12 cellular contexts compared by ENCODE assay signal in genomic region chr9:15430920-15431844, GRCh38. TPM values are rescaled to one million over a fixed set of nuclear protein-coding genes. Genes with fewer than 3 reads are reported as not detected.
DNase-seq lines count a peak whose midpoint lies in the region; ATAC-seq, FAIRE-seq and TF ChIP-seq lines count a peak whose summit lies in the region.
"Had no signal": no experiment of that assay in that cellular context is flagged by ENCODE, and none has a peak within 500 bp of the region (broad histone marks: within the 10 kb centered on the region; RNA-seq: fewer than 3 reads in every experiment).

No MANE protein-coding gene starts in this region.

- no peak for TF ChIP-seq RAD21 in A549 (conservative IDR thresholded peaks at IDR 0.05 in 1 of 2, IDR thresholded peaks at IDR 0.05 in 1 of 2)

- H3K36me3 ChIP-seq in GM23338 (ENCODE audit: insufficient read depth) (peaks cover 14% of the 10 kb centered on the region), esophagus muscularis mucosa (peaks cover 6 to 41% (median 15%) of the 10 kb centered on the region in 4 donors)

- no peak overlapping the region for H3K4me3 Mint-ChIP-seq in GM23338
- no peak overlapping the region for H3K4me3 Mint-ChIP-seq in activated naive CD8-positive, alpha-beta T cell treated with anti-CD3 and anti-CD28 coated beads for 36 hours

- no peak overlapping the region for H3K27ac ChIP-seq in A549
- H3K27ac ChIP-seq in GM23338 (ENCODE audit: low read depth): peak overlapping the region; percentile 35; the same call in 1 of the 2 replicates
- no peak overlapping the region for H3K27ac ChIP-seq in esophagus muscularis mucosa (replicated peaks in 1 of 4)
- H3K27ac ChIP-seq: coronary artery, tibial artery had no signal

- H3K79me2 ChIP-seq in GM23338 (replicated peaks; ENCODE audit: insufficient read depth): peaks cover 89% of the 10 kb centered on the region

- peaks cover 54% of the 10 kb centered on the region for H3K36me3 Mint-ChIP-seq in GM23338 (ENCODE audit: low read depth)
- H3K36me3 Mint-ChIP-seq in activated naive CD8-positive, alpha-beta T cell treated with anti-CD3 and anti-CD28 coated beads for 36 hours: peaks cover 43% of the 10 kb centered on the region

- H2AFZ ChIP-seq in GM23338: no peak overlapping the region

- WGBS in A549 (ENCODE audit: missing lambda C conversion rate): 71% methylated on average over 5 of the region's 5 CpGs
- WGBS in esophagus muscularis mucosa: 64% methylated on average over 5 of the region's 5 CpGs

- no peak for TF ChIP-seq CTCF in A549 (IDR thresholded peaks at IDR 0.05)
- TF ChIP-seq CTCF in GM23338 (conservative IDR thresholded peaks at IDR 0.05; ENCODE audit: low read depth in 2 of 2): no peak
- TF ChIP-seq CTCF in esophagus muscularis mucosa (IDR thresholded peaks at IDR 0.05): no peak

- H3K27me3 Mint-ChIP-seq in GM23338 (ENCODE audit: insufficient read depth, low read depth, poor library complexity): peaks cover 2% of the 10 kb centered on the region
- no peaks in the 10 kb centered on the region for H3K27me3 Mint-ChIP-seq in activated naive CD8-positive, alpha-beta T cell treated with anti-CD3 and anti-CD28 coated beads for 36 hours

- H3F3A ChIP-seq in GM23338 (replicated peaks; ENCODE audit: low read depth): no peaks in the 10 kb centered on the region

- CTCF ChIA-PET in A549 (lab: Yijun Ruan, JAX): no interaction called here

- TF ChIP-seq EP300 in A549 (IDR thresholded peaks at IDR 0.05) (no peak), esophagus muscularis mucosa (IDR thresholded peaks at IDR 0.05) (no peak)

- no peaks in the 10 kb centered on the region for H3K9me3 Mint-ChIP-seq in GM23338
- H3K9me3 Mint-ChIP-seq in activated naive CD8-positive, alpha-beta T cell treated with anti-CD3 and anti-CD28 coated beads for 36 hours: no peaks in the 10 kb centered on the region

- H3K4me1 ChIP-seq in A549: peaks cover 15% of the 10 kb centered on the region; the same call in 1 of the 3 replicates
- no peaks in the 10 kb centered on the region for H3K4me1 ChIP-seq in GM23338 (ENCODE audit: insufficient read depth)
- peaks cover 16 to 35% (median 21%) of the 10 kb centered on the region in 4 donors for H3K4me1 ChIP-seq in esophagus muscularis mucosa

- no peak for DNase-seq in A549 (ENCODE audit: low read depth in 1 of 2, low spot score in 1 of 2)
- DNase-seq in GM23338 (ENCODE audit: low spot score): peak; percentile 14
- DNase-seq in activated naive CD8-positive, alpha-beta T cell treated with anti-CD3 and anti-CD28 coated beads for 36 hours: no peak
- no peak for DNase-seq in left lobe of liver (ENCODE audit: low spot score)
- DNase-seq in hepatic stellate cell (ENCODE audit: low spot score): no peak
- no peak for DNase-seq in NCI-H524 treated with DMSO at 0.1 percent for 48 hours (lab: John Stamatoyannopoulos, UW)
- no peak for DNase-seq in esophagus muscularis mucosa (ENCODE audit: extremely low spot score)
- DNase-seq: NCI-H2171 treated with DMSO at 0.1 percent for 48 hours, tibial artery had no signal

- H3K4me3 ChIP-seq in A549 (no peak overlapping the region), GM23338 (no peak overlapping the region), esophagus muscularis mucosa (no peak overlapping the region)
- H3K4me3 ChIP-seq: coronary artery, tibial artery had no signal

- H4K20me1 ChIP-seq in GM23338 (replicated peaks; ENCODE audit: insufficient read depth): peaks cover 17% of the 10 kb centered on the region; the same call in 1 of the 2 replicates

- POLR2A ChIA-PET in A549 (lab: Yijun Ruan, JAX): no interaction called here

- FAIRE-seq in A549 (lab: Jason Lieb, UNC): no peak
- FAIRE-seq: GM18507 had no signal

- H3K27ac Mint-ChIP-seq in GM23338: peak overlapping the region; percentile 71
- H3K27ac Mint-ChIP-seq in activated naive CD8-positive, alpha-beta T cell treated with anti-CD3 and anti-CD28 coated beads for 36 hours: peak overlapping the region; percentile 31

- H3K9me3 ChIP-seq in A549: no peaks in the 10 kb centered on the region
- no peaks in the 10 kb centered on the region for H3K9me3 ChIP-seq in esophagus muscularis mucosa
- H3K9me3 ChIP-seq: tibial artery had no signal

- peaks cover 15% of the 10 kb centered on the region; the same call in 2 of the 3 replicates for H3K4me1 Mint-ChIP-seq in GM23338
- H3K4me1 Mint-ChIP-seq in activated naive CD8-positive, alpha-beta T cell treated with anti-CD3 and anti-CD28 coated beads for 36 hours: peaks cover 26% of the 10 kb centered on the region

- no peak overlapping the region for H3K4me2 ChIP-seq in A549
- H3K4me2 ChIP-seq in GM23338: no peak overlapping the region

- no peaks in the 10 kb centered on the region for H3K27me3 ChIP-seq in GM23338 (ENCODE audit: insufficient read depth)
- no peaks in the 10 kb centered on the region for H3K27me3 ChIP-seq in esophagus muscularis mucosa
- H3K27me3 ChIP-seq: tibial artery had no signal

- ATAC-seq in A549: peak; percentile 34 to 50; a peak in 3 of 6 replicates
- ATAC-seq in GM23338: peak; percentile 74
- ATAC-seq in left lobe of liver: peak; percentile 73
- ATAC-seq in GM19324 (IDR thresholded peaks at IDR 0.05; ENCODE audit: low FRiP score, unreplicated experiment): no peak

- intact Hi-C loops in esophagus muscularis mucosa (cut with DNase I): no loop called here

- no peaks in the 10 kb centered on the region for H3K9me2 ChIP-seq in GM23338 (ENCODE audit: insufficient read depth)

- no peak for TF ChIP-seq POLR2A in A549 (IDR thresholded peaks at IDR 0.05; ENCODE audit: low read length)
- TF ChIP-seq POLR2A in esophagus muscularis mucosa (IDR thresholded peaks at IDR 0.05; ENCODE audit: low read depth): no peak

TF ChIP-seq in A549, 52 proteins besides CTCF, POLR2A, EP300 and RAD21:
- no peak for TF ChIP-seq HES2 (IDR thresholded peaks at IDR 0.05)
- no peak for TF ChIP-seq CBX2 (IDR thresholded peaks at IDR 0.05; ENCODE audit: borderline replicate concordance, low read depth)
- TF ChIP-seq MAFK (IDR thresholded peaks at IDR 0.05; ENCODE audit: partially characterized antibody): peak; percentile 62
- TF ChIP-seq HOXB5 (CRISPR knock-in tag; IDR thresholded peaks at IDR 0.05): no peak
- no peak for TF ChIP-seq PHF8 (IDR thresholded peaks at IDR 0.05; ENCODE audit: borderline replicate concordance, low read depth)
- TF ChIP-seq ZC3H11A (IDR thresholded peaks at IDR 0.05): no peak
- no peak for TF ChIP-seq FOSL2 (IDR thresholded peaks at IDR 0.05)
- TF ChIP-seq FOSL2 (CRISPR knock-in tag; IDR thresholded peaks at IDR 0.05): no peak
- TF ChIP-seq GATA3 (IDR thresholded peaks at IDR 0.05; ENCODE audit: borderline replicate concordance): no peak
TF ChIP-seq in A549: peak in this region for 1.

TF ChIP-seq in GM23338, 12 proteins besides CTCF, POLR2A, EP300 and RAD21:
- TF ChIP-seq EZH2phosphoT487 (IDR thresholded peaks at IDR 0.05; ENCODE audit: unreplicated experiment) (no peak), EZH2 (IDR thresholded peaks at IDR 0.05; ENCODE audit: low read depth, unreplicated experiment) (no peak), STAT1 (IDR thresholded peaks at IDR 0.05; ENCODE audit: unreplicated experiment) (no peak), ZNF331 (CRISPR knock-in tag; IDR thresholded peaks at IDR 0.05; ENCODE audit: low read depth) (no peak), NANOG (IDR thresholded peaks at IDR 0.05; ENCODE audit: borderline replicate concordance) (no peak)

RNA-seq across cellular contexts. Expression of gene SNAPC3, which starts 8.5 kb away (rescaled TPM):
- polyA plus RNA-seq in A549 (2011; rRNA removed) (32.5 and 35.1 TPM in 2 replicates), A549 (2017; fragmentation: RNase III; extraction: RNeasy Plus Mini Kit Qiagen cat#74134 plus additional on column Dnase treatment) (21.7 to 28.9 TPM (median 26.5 TPM) in 3 replicates), GM23338 (2016; fragmentation: Nextera tagmentation; extraction: Ambion mirVana) (15.6 and 20.9 TPM in 2 replicates)
- polyA plus RNA-seq in A549 (2012; cell fraction: cytosol; rRNA removed): 13.7 and 15.3 TPM in 2 replicates
- polyA plus RNA-seq in A549 (2012; cell fraction: nucleus; rRNA removed): 15.2 and 16.9 TPM in 2 replicates
- 11.7 and 11.8 TPM in 2 replicates for polyA minus RNA-seq in A549 (2011; rRNA and poly(A)+ RNA removed)
- 35.2 and 36.2 TPM in 2 replicates for total RNA-seq in GM23338 (2014; rRNA removed; shearing (Covaris generic))
- 10 to 100 TPM; 20.4 to 22.8 TPM for total RNA-seq in activated naive CD8-positive, alpha-beta T cell treated with anti-CD3 and anti-CD28 coated beads for 36 hours
- total RNA-seq in left lobe of liver (12.9 TPM), esophagus muscularis mucosa (10 to 100 TPM; 26.3 to 38.8 (median 34.6) TPM)
